7 cellular contexts compared by ENCODE assay signal in the genomic region with DNA sequence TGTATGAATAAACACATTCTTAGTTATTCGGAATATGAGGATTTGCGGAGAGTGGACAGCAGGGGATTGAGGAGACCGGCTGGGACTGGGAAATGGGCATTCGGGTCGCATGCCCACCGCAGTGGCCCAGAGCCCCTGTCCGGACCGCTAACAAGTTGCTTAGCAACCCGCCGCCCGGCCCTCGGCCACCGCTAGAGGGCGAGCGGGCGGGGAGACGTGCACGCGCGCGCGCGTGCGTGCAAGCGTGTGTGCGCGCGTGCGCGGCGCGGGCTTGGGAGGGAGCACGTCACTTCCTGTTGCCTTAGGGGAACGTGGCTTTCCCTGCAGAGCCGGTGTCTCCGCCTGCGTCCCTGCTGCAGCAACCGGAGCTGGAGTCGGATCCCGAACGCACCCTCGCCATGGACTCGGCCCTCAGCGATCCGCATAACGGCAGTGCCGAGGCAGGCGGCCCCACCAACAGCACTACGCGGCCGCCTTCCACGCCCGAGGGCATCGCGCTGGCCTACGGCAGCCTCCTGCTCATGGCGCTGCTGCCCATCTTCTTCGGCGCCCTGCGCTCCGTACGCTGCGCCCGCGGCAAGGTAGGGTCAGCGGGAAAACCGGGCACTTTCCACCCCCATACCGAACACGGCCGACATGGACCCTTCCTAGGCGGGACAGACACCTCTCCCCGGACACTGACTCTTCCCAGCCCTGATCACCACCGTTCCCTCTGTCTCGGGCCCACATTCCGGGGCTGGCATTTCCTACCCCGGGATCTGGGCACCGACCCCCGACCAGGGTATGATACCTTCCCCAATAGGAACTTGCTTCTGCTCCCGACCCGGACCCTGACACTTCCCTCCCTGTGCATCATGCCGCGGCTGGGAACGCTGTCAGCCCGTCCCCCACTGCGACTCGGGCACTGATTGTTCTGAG. TPM values are rescaled to one million over a fixed set of nuclear protein-coding genes. Genes with fewer than 3 reads are reported as not detected.
DNase-seq lines count a peak whose midpoint lies in the region; ATAC-seq and TF ChIP-seq lines count a peak whose summit lies in the region.

Gene HM13, plus strand, starts transcription at position 289 of the 918 bp plus-strand sequence. Its CDS starts 110 bp downstream, at position 399.

- peak; percentile 91 to 98 (median 94) for TF ChIP-seq CTCF in ascending aorta (IDR thresholded peaks at IDR 0.05)

- peak within 1 kb of the TSS; percentile 72 to 87 for H3K27ac ChIP-seq in ascending aorta

- peaks cover 18 to 29% of the 10 kb centered on the region in 2 donors for H3K4me1 ChIP-seq in ascending aorta

- no peaks in the 10 kb centered on the region for H3K27me3 ChIP-seq in ascending aorta

- intact Hi-C loops in T-helper 2 cell treated with Interferon-gamma antibody and Interleukin-4, amounts not matched to agents 100 ng/mL and 5 ng/mL, for 36 hours (cut with micrococcal nuclease) = loop anchor here (2.0 to 5.0 kb wide), 2 partner anchors 43 to 98 kb away; no protein-coding TSS in a partner anchor
- intact Hi-C loops in ascending aorta (cut with DNase I) = loop anchor here (2.0 kb wide), 1 partner anchor 32 kb away; a partner anchor contains a TSS

- peak; percentile 93 for TF ChIP-seq POLR2A in GM15510 (IDR thresholded peaks at IDR 0.05; ENCODE audit: borderline replicate concordance, extremely low read depth, insufficient read length)

- peak within 1 kb of the TSS; percentile 85 to 96 for H3K4me3 ChIP-seq in ascending aorta

- ATAC-seq in HG02870 (IDR thresholded peaks at IDR 0.05; ENCODE audit: unreplicated experiment) = peak; percentile 82

- DNase-seq in NCI-H146 treated with DMSO at 0.1 percent for 48 hours (lab: John Stamatoyannopoulos, UW; ENCODE audit: unreplicated experiment) = peak; percentile 91
- peak; percentile 67 to 96 for DNase-seq in ascending aorta (ENCODE audit: low spot score in 2 of 2)
- DNase-seq in hepatic stellate cell (ENCODE audit: low spot score) = peak; percentile 96
- DNase-seq in renal cortical epithelial cell (ENCODE audit: low read depth) = peak; percentile 84

- H3K36me3 ChIP-seq in ascending aorta = peaks cover 3 to 4% of the 10 kb centered on the region in 2 donors

- H3K9me3 ChIP-seq in ascending aorta = no peaks in the 10 kb centered on the region

RNA-seq across cellular contexts. Expression of gene HM13, which starts in this region (rescaled TPM):
- total RNA-seq in T-helper 2 cell treated with Interferon-gamma antibody and Interleukin-4, amounts not matched to agents 100 ng/mL and 5 ng/mL, for 36 hours = 189 and 191 TPM in 2 replicates
- total RNA-seq in ascending aorta = 84.9 TPM
- total RNA-seq in renal cortical epithelial cell = 64.6 and 150 TPM in 2 replicates

Comparison
In these comparisons a context has a peak if more than half of its experiments do, and no peak if none do; other contexts are left out.
1. Peak in every context shown above with its lines: DNase-seq, ATAC-seq, H3K4me3 ChIP-seq and H3K27ac ChIP-seq.